In genomic region chr4:72194453-72194852, GRCh38 we compare ENCODE assay signal across 3 cellular contexts.
"Had no signal": no experiment of that assay in that cellular context is flagged by ENCODE, and none has a peak within 500 bp of the region (broad histone marks: within the 10 kb centered on the region; RNA-seq: fewer than 3 reads in every experiment).

No MANE protein-coding gene starts in this region.

- H3K4me3 ChIP-seq: GM12878 had no signal

- DNase-seq: GDM1, GF-D8 had no signal
